8 cellular contexts compared by ENCODE assay signal in genomic region chr2:172120-172519, GRCh38.
DNase-seq lines count a peak whose midpoint lies in the region; ATAC-seq and TF ChIP-seq lines count a peak whose summit lies in the region.
"Not testable (repeated sequence)": the region's sequence is repeated elsewhere in the genome, so short reads cannot be mapped to it uniquely, and the experiment has no call there.

No MANE protein-coding gene starts in this region.

- CTCF ChIA-PET in PC-9 (lab: Charles Lee), result not testable (repeated sequence)

- H3K79me2 ChIP-seq in PC-9 (ENCODE audit: low read depth), result not testable (repeated sequence)

- H3K27ac ChIP-seq in C4-2B, PC-9, tibial artery: not testable (repeated sequence)

- not testable (repeated sequence) for H4K20me1 ChIP-seq in PC-9 (ENCODE audit: insufficient read depth)

- intact Hi-C loops in PC-9 (cut with micrococcal nuclease; ENCODE audit: unreplicated experiment) (loop anchor here (2.0 kb wide), 1 partner anchor 465 kb away; no protein-coding TSS in a partner anchor), left colon (cut with DNase I, micrococcal nuclease) (loop anchor here in 1 of 2 donors (5.0 kb wide), 1 partner anchor 120 kb away; no protein-coding TSS in a partner anchor), tibial artery (cut with DNase I; ENCODE audit: low total_unique reads) (loop anchor here (1.0 kb wide), 1 partner anchor 118 kb away; no protein-coding TSS in a partner anchor)

- not testable (repeated sequence) for BruUV-seq in PC-9 (replicated peaks; lab: Mats Ljungman, UMichigan)

- TF ChIP-seq CTCF in C4-2B (conservative IDR thresholded peaks at IDR 0.05) (peak; percentile 57), PC-9 (conservative IDR thresholded peaks at IDR 0.05) (0 out of 2 replicates have a peak, but pooled peaks have one; percentile 26), tibial artery (IDR thresholded peaks at IDR 0.05) (peak; percentile 65 to 71)

- H3K4me1 ChIP-seq in PC-9 (replicated peaks; ENCODE audit: insufficient read depth), result peaks cover 18% of the 10 kb centered on the region
- peaks cover 0 to 11% (median 0%) of the 10 kb centered on the region in 4 donors for H3K4me1 ChIP-seq in tibial artery

- not testable (repeated sequence) for H3K4me3 ChIP-seq in PC-9, tibial artery

- not testable (repeated sequence) for H3K27me3 ChIP-seq in PC-9 (ENCODE audit: insufficient read depth, low read depth); tibial artery

- not testable (repeated sequence) for H3K36me3 ChIP-seq in PC-9 (ENCODE audit: low read depth); tibial artery

- POLR2A ChIA-PET in PC-9 (lab: Charles Lee; ENCODE audit: unreplicated experiment), result not testable (repeated sequence)

- H3F3A ChIP-seq in PC-9 (ENCODE audit: insufficient read depth, low read depth), result peaks cover 19% of the 10 kb centered on the region; the same call in 1 of the 2 replicates

- peak; percentile 62 for ATAC-seq in left colon

- H2AFZ ChIP-seq in PC-9, result not testable (repeated sequence)

- H3K9me2 ChIP-seq in PC-9 (ENCODE audit: insufficient read depth), result not testable (repeated sequence)

- H3K4me2 ChIP-seq in PC-9, result not testable (repeated sequence)

- H3K9me3 ChIP-seq in PC-9 (ENCODE audit: insufficient read depth, low read depth); tibial artery: not testable (repeated sequence)

- DNase-seq in HK-2 (ENCODE audit: unreplicated experiment) (peak; percentile 7), anterior cingulate cortex (lab: John Stamatoyannopoulos, UW) (peak in 32 of 58 donors; percentile 3 to 66 (median 28)), globus pallidus (ENCODE audit: low spot score) (peak; percentile 58), left colon (peak in 1 of 2 donors; percentile 35), nucleus accumbens (lab: John Stamatoyannopoulos, UW) (peak in 39 of 56 donors; percentile 7 to 70 (median 27)), tibial artery (peak in 1 of 2 donors; percentile 69)
- not testable (repeated sequence) for DNase-seq in PC-9
